7 cellular contexts compared by ENCODE assay signal in genomic region chr14:19025080-19025589, GRCh38. TPM values are rescaled to one million over a fixed set of nuclear protein-coding genes. Genes with fewer than 3 reads are reported as not detected.
"Had no signal": no experiment of that assay in that cellular context is flagged by ENCODE, and none has a peak within 500 bp of the region (broad histone marks: within the 10 kb centered on the region; RNA-seq: fewer than 3 reads in every experiment).

No MANE protein-coding gene starts in this region.

RNA-seq across cellular contexts. Expression of gene POTEM, which starts 57.9 kb away (rescaled TPM):
- total RNA-seq: GM23248, H4, H7, HFFc6, HT1080, IMR-90, K562 had no signal
